In the genomic region with DNA sequence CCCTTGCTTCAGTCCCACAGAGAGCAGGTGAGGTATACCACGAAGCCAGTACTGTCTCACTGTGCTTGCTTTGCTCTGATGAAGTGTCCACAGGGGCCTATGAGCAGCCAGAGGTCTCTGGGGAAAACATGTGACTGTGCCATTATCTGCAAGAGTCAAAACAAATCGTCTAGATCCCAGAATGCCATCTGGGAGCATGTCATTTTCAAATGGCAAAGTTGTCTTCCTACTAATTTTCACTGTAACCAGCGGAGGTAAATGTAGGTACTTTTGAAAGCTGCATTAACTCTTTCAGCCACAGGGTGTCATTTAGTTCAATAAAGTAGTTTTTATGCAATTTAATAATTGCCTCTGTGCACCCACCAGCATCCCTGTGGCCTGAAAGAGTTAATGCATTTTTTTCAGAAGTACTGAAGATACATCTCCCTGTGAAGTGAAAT, we compare ENCODE assay signal across 9 cellular contexts.
DNase-seq lines count a peak whose midpoint lies in the region; ATAC-seq and TF ChIP-seq lines count a peak whose summit lies in the region.
"Had no signal": no experiment of that assay in that cellular context is flagged by ENCODE, and none has a peak within 500 bp of the region (broad histone marks: within the 10 kb centered on the region; RNA-seq: fewer than 3 reads in every experiment).

No MANE protein-coding gene starts in this region.

- no peaks in the 10 kb centered on the region for H3K9me3 ChIP-seq in transverse colon
- H3K9me3 ChIP-seq: SJSA1 had no signal

- no peak overlapping the region for H3K4me3 ChIP-seq in fibroblast of the aortic adventitia (ENCODE audit: low read depth, low read length)
- no peak overlapping the region for H3K4me3 ChIP-seq in transverse colon
- H3K4me3 ChIP-seq: SJSA1 had no signal

- H3K36me3 ChIP-seq in transverse colon = peaks cover 0 to 5% (median 0%) of the 10 kb centered on the region in 4 donors

- TF ChIP-seq EP300 in transverse colon (IDR thresholded peaks at IDR 0.05; ENCODE audit: low read depth) = no peak

- in situ Hi-C loops in transverse colon (cut with MboI; ENCODE audit: low pct_ligation_motif_present in 1 of 4, low pct_unique_long_range_greater_than_20kb in 1 of 4, low sequenced_read_pairs in 3 of 4) = no loop called here

- ATAC-seq in GM21360 (IDR thresholded peaks at IDR 0.05; ENCODE audit: unreplicated experiment) (peak; percentile 51), GM18517 (IDR thresholded peaks at IDR 0.05; ENCODE audit: unreplicated experiment) (no peak), HG02970 (IDR thresholded peaks at IDR 0.05; ENCODE audit: low FRiP score, unreplicated experiment) (no peak)

- H3K27me3 ChIP-seq in transverse colon = no peaks in the 10 kb centered on the region
- H3K27me3 ChIP-seq: SJSA1 had no signal

- H3K27ac ChIP-seq in transverse colon = no peak overlapping the region
- H3K27ac ChIP-seq: SJSA1 had no signal

- intact Hi-C loops in transverse colon (cut with DNase I; ENCODE audit: low total_unique reads) = no loop called here

- TF ChIP-seq CTCF in fibroblast of the aortic adventitia (IDR thresholded peaks at IDR 0.05; ENCODE audit: insufficient read depth, low read length) (peak; percentile 26), transverse colon (IDR thresholded peaks at IDR 0.05) (no peak)

- 63 to 80% methylated on average over 1 to 3 of the region's 3 CpGs for WGBS in transverse colon (ENCODE audit: low coverage in 1 of 2), 2 donors

- H3K4me1 ChIP-seq in transverse colon = peaks cover 0 to 17% (median 0%) of the 10 kb centered on the region in 4 donors

- DNase-seq in DMS153 treated with DMSO at 0.1 percent for 48 hours (lab: John Stamatoyannopoulos, UW; ENCODE audit: unreplicated experiment) (peak; percentile 51), NCI-H1694 (lab: John Stamatoyannopoulos, UW) (peak; percentile 79), fibroblast of the aortic adventitia (ENCODE audit: low read depth) (no peak), transverse colon (no peak), activated T-cell treated with anti-CD3 and anti-CD28 coated beads for 4 hours (no peak)

- no peak for TF ChIP-seq POLR2A in transverse colon (IDR thresholded peaks at IDR 0.05)

Comparison
In these comparisons a context has a peak if more than half of its experiments do, and no peak if none do; other contexts are left out.
1. DNase-seq: peak in DMS153 treated with DMSO at 0.1 percent for 48 hours (single experiment) and NCI-H1694 (single experiment); none in fibroblast of the aortic adventitia (single experiment), transverse colon (single experiment) and activated T-cell treated with anti-CD3 and anti-CD28 coated beads for 4 hours (single experiment).